ENCODE assay signal across 1 cellular context in genomic region chr4:48779095-48779997, GRCh38.
TF ChIP-seq lines count a peak whose summit lies in the region.

No MANE protein-coding gene starts in this region.

TF ChIP-seq in HepG2, 621 proteins besides CTCF, POLR2A, EP300 and RAD21 (continued from another document and continues in another):
- TF ChIP-seq ARID5B (CRISPR knock-in tag; IDR thresholded peaks at IDR 0.05) (0 out of 2 replicates have a peak, but pooled peaks have one; percentile 7), HIC2 (CRISPR knock-in tag; IDR thresholded peaks at IDR 0.05; ENCODE audit: low read depth) (0 out of 2 replicates have a peak, but pooled peaks have one; percentile 32), ZGPAT (CRISPR knock-in tag; IDR thresholded peaks at IDR 0.05) (peak; percentile 46; the same call in 1 of the 2 replicates), ZNF296 (CRISPR knock-in tag; conservative IDR thresholded peaks at IDR 0.05) (no peak), ISX (CRISPR knock-in tag; conservative IDR thresholded peaks at IDR 0.05) (no peak), TOPORS (CRISPR knock-in tag; IDR thresholded peaks at IDR 0.05) (0 out of 2 replicates have a peak, but pooled peaks have one; percentile 28), AGO2 (optimal IDR thresholded peaks at IDR 0.05; ENCODE audit: low read depth, low read length) (peak; percentile 74), ZBTB7A (CRISPR knock-in tag; IDR thresholded peaks at IDR 0.05) (no peak), THAP11 (CRISPR knock-in tag; IDR thresholded peaks at IDR 0.05) (0 out of 2 replicates have a peak, but pooled peaks have one; percentile 34), ZNF768 (CRISPR knock-in tag; IDR thresholded peaks at IDR 0.05) (peak; percentile 39; the same call in 1 of the 2 replicates), XRCC5 (optimal IDR thresholded peaks at IDR 0.05; ENCODE audit: low read length) (no peak), CCDC6 (CRISPR knock-in tag; IDR thresholded peaks at IDR 0.05) (peak; percentile 80), PHF8 (CRISPR knock-in tag; IDR thresholded peaks at IDR 0.05) (peak; percentile 53), HMGA1 (CRISPR knock-in tag; conservative IDR thresholded peaks at IDR 0.05) (no peak), ZNF572 (CRISPR knock-in tag; IDR thresholded peaks at IDR 0.05) (no peak), SKI (IDR thresholded peaks at IDR 0.05; ENCODE audit: partially characterized antibody) (peak; percentile 71), SIX4 (CRISPR knock-in tag; IDR thresholded peaks at IDR 0.05) (0 out of 2 replicates have a peak, but pooled peaks have one; percentile 9), ZNF776 (CRISPR knock-in tag; IDR thresholded peaks at IDR 0.05) (peak; percentile 80; the same call in 1 of the 2 replicates), KDM5B (CRISPR knock-in tag; IDR thresholded peaks at IDR 0.05; ENCODE audit: borderline replicate concordance) (peak; percentile 23; the same call in 1 of the 2 replicates), RXRA (CRISPR knock-in tag; IDR thresholded peaks at IDR 0.05) (no peak), ASH2L (IDR thresholded peaks at IDR 0.05; ENCODE audit: insufficient read length, low read depth, low read length) (peak; percentile 58), ZBTB10 (CRISPR knock-in tag; IDR thresholded peaks at IDR 0.05; ENCODE audit: borderline replicate concordance) (no peak), MYC (CRISPR knock-in tag; IDR thresholded peaks at IDR 0.05; ENCODE audit: borderline replicate concordance) (peak; percentile 28; the same call in 1 of the 2 replicates), E2F1 (CRISPR knock-in tag; IDR thresholded peaks at IDR 0.05) (0 out of 2 replicates have a peak, but pooled peaks have one; percentile 11), ZNF784 (CRISPR knock-in tag; IDR thresholded peaks at IDR 0.05; ENCODE audit: borderline replicate concordance) (0 out of 2 replicates have a peak, but pooled peaks have one; percentile 22), SAP130 (CRISPR knock-in tag; IDR thresholded peaks at IDR 0.05; ENCODE audit: low read depth) (0 out of 2 replicates have a peak, but pooled peaks have one; percentile 37), RBAK (CRISPR knock-in tag; IDR thresholded peaks at IDR 0.05) (no peak), ZNF574 (CRISPR knock-in tag; IDR thresholded peaks at IDR 0.05) (peak; percentile 15), ZNF563 (CRISPR knock-in tag; IDR thresholded peaks at IDR 0.05) (peak; percentile 21; the same call in 1 of the 2 replicates), ZNF543 (CRISPR knock-in tag; IDR thresholded peaks at IDR 0.05) (0 out of 2 replicates have a peak, but pooled peaks have one; percentile 16), NONO (IDR thresholded peaks at IDR 0.05) (no peak), NONO (CRISPR knock-in tag; conservative IDR thresholded peaks at IDR 0.05) (peak; percentile 67; the same call in 1 of the 2 replicates), ZFX (CRISPR knock-in tag; IDR thresholded peaks at IDR 0.05; ENCODE audit: low read depth) (peak; percentile 64), ZBED4 (CRISPR knock-in tag; IDR thresholded peaks at IDR 0.05; ENCODE audit: borderline replicate concordance) (peak; percentile 32; the same call in 1 of the 2 replicates)
